ENCODE assay signal across 10 cellular contexts in genomic region chr1:155241851-155242264, GRCh38. TPM values are rescaled to one million over a fixed set of nuclear protein-coding genes. Genes with fewer than 3 reads are reported as not detected.
DNase-seq lines count a peak whose midpoint lies in the region; ATAC-seq and TF ChIP-seq lines count a peak whose summit lies in the region.
"Had no signal": no experiment of that assay in that cellular context is flagged by ENCODE, and none has a peak within 500 bp of the region (broad histone marks: within the 10 kb centered on the region; RNA-seq: fewer than 3 reads in every experiment).

No MANE protein-coding gene starts in this region.

- DNase-seq in T-helper 2 cell treated with Interferon-gamma antibody and Interleukin-4, amounts not matched to agents 5 μg/mL and 100 μg/mL, for 36 hours (ENCODE audit: low spot score), result no peak
- no peak for DNase-seq in T-helper 2 cell
- DNase-seq in OCI-M1 (lab: John Stamatoyannopoulos, UW), result peak; percentile 76
- DNase-seq in breast epithelium (ENCODE audit: low spot score in 2 of 2), result no peak
- DNase-seq in progenitor cell of endocrine pancreas (ENCODE audit: low spot score, unreplicated experiment), result no peak
- DNase-seq in GM13977 (ENCODE audit: low spot score), result no peak
- DNase-seq in anterior cingulate cortex (lab: John Stamatoyannopoulos, UW), result no peak
- DNase-seq: activated gamma-delta T cell had no signal

- peak overlapping the region; percentile 90 for H3K4me3 Mint-ChIP-seq in T-helper 2 cell treated with Interferon-gamma antibody and Interleukin-4, amounts not matched to agents 5 μg/mL and 100 μg/mL, for 36 hours
- H3K4me3 Mint-ChIP-seq in progenitor cell of endocrine pancreas (ENCODE audit: low read depth), result no peak overlapping the region

- no peaks in the 10 kb centered on the region for H3K36me3 ChIP-seq in breast epithelium

- H3K27me3 ChIP-seq in breast epithelium, result peaks cover 0 to 3% of the 10 kb centered on the region in 2 donors
- H3K27me3 ChIP-seq: SJSA1 had no signal

- no peak overlapping the region for H3K4me3 ChIP-seq in breast epithelium
- H3K4me3 ChIP-seq: SJSA1 had no signal

- H3K27ac ChIP-seq in breast epithelium, result peak overlapping the region; percentile 17 to 42
- H3K27ac ChIP-seq: SJSA1 had no signal

- ATAC-seq in HG02938 (IDR thresholded peaks at IDR 0.05; ENCODE audit: unreplicated experiment), result no peak

- H3K4me1 ChIP-seq in breast epithelium, result peaks cover 0 to 5% of the 10 kb centered on the region in 2 donors

- TF ChIP-seq CTCF in breast epithelium (IDR thresholded peaks at IDR 0.05) (no peak), progenitor cell of endocrine pancreas (IDR thresholded peaks at IDR 0.05; ENCODE audit: unreplicated experiment) (no peak), GM13977 (IDR thresholded peaks at IDR 0.05; ENCODE audit: extremely low read depth, insufficient read depth, missing control alignments) (no peak)

- no peaks in the 10 kb centered on the region for H3K9me3 ChIP-seq in breast epithelium
- H3K9me3 ChIP-seq: SJSA1 had no signal

- peak overlapping the region; percentile 82 for H3K27ac Mint-ChIP-seq in T-helper 2 cell treated with Interferon-gamma antibody and Interleukin-4, amounts not matched to agents 5 μg/mL and 100 μg/mL, for 36 hours
- peak overlapping the region; percentile 37 for H3K27ac Mint-ChIP-seq in progenitor cell of endocrine pancreas

- no peak for TF ChIP-seq POLR2A in breast epithelium (IDR thresholded peaks at IDR 0.05)

- in situ Hi-C loops in GM13977 (cut with MboI; ENCODE audit: low pct_unique_long_range_greater_than_20kb, low sequenced_read_pairs, unreplicated experiment), result no loop called here

- peaks cover 26% of the 10 kb centered on the region for H3K36me3 Mint-ChIP-seq in T-helper 2 cell treated with Interferon-gamma antibody and Interleukin-4, amounts not matched to agents 5 μg/mL and 100 μg/mL, for 36 hours (ENCODE audit: low read depth)
- peaks cover 6% of the 10 kb centered on the region for H3K36me3 Mint-ChIP-seq in progenitor cell of endocrine pancreas (ENCODE audit: insufficient read depth)

- peaks cover 3% of the 10 kb centered on the region for H3K27me3 Mint-ChIP-seq in T-helper 2 cell treated with Interferon-gamma antibody and Interleukin-4, amounts not matched to agents 5 μg/mL and 100 μg/mL, for 36 hours (ENCODE audit: low read depth)
- H3K27me3 Mint-ChIP-seq in progenitor cell of endocrine pancreas, result no peaks in the 10 kb centered on the region

- intact Hi-C loops in breast epithelium (cut with DNase I; ENCODE audit: low total_unique reads), result no loop called here

- H3K4me1 Mint-ChIP-seq in T-helper 2 cell treated with Interferon-gamma antibody and Interleukin-4, amounts not matched to agents 5 μg/mL and 100 μg/mL, for 36 hours (ENCODE audit: low read depth), result peaks cover 36% of the 10 kb centered on the region
- H3K4me1 Mint-ChIP-seq in progenitor cell of endocrine pancreas (ENCODE audit: low read depth), result peaks cover 27% of the 10 kb centered on the region

- H3K9me3 Mint-ChIP-seq in T-helper 2 cell treated with Interferon-gamma antibody and Interleukin-4, amounts not matched to agents 5 μg/mL and 100 μg/mL, for 36 hours, result no peaks in the 10 kb centered on the region
- no peaks in the 10 kb centered on the region for H3K9me3 Mint-ChIP-seq in progenitor cell of endocrine pancreas (ENCODE audit: low read depth)

RNA-seq across cellular contexts. Expression of gene ENTREP3, which starts 13.4 kb away (rescaled TPM):
- 10 to 100 TPM in 2 of 3 donors, 1 to 10 TPM in 1; 8.2 to 12.1 (median 10.2) TPM for total RNA-seq in breast epithelium
- 58.4 and 59.0 TPM in 2 replicates for total RNA-seq in progenitor cell of endocrine pancreas

RNA-seq across cellular contexts. Expression of gene SCAMP3, which starts 20.3 kb away (rescaled TPM):
- total RNA-seq in breast epithelium (10 to 100 TPM; 64.9 to 72.0 (median 68.3) TPM), progenitor cell of endocrine pancreas (53.1 and 57.1 TPM in 2 replicates)

RNA-seq across cellular contexts. Expression of gene CLK2, which starts 31.4 kb away (rescaled TPM):
- total RNA-seq in breast epithelium (10 to 100 TPM; 29.1 to 53.4 (median 48.7) TPM), progenitor cell of endocrine pancreas (102 and 106 TPM in 2 replicates)

RNA-seq across cellular contexts. Expression of gene MTX1, which starts 33.4 kb away (rescaled TPM):
- 10 to 100 TPM; 41.1 to 50.8 (median 44.8) TPM for total RNA-seq in breast epithelium
- total RNA-seq in progenitor cell of endocrine pancreas, result 38.1 and 38.7 TPM in 2 replicates

RNA-seq across cellular contexts. Expression of gene THBS3, which starts 34.2 kb away (rescaled TPM):
- total RNA-seq in breast epithelium, result 10 to 100 TPM; 17.3 to 27.5 (median 25.9) TPM
- total RNA-seq in progenitor cell of endocrine pancreas, result 46.0 and 52.2 TPM in 2 replicates
